In the genomic region with DNA sequence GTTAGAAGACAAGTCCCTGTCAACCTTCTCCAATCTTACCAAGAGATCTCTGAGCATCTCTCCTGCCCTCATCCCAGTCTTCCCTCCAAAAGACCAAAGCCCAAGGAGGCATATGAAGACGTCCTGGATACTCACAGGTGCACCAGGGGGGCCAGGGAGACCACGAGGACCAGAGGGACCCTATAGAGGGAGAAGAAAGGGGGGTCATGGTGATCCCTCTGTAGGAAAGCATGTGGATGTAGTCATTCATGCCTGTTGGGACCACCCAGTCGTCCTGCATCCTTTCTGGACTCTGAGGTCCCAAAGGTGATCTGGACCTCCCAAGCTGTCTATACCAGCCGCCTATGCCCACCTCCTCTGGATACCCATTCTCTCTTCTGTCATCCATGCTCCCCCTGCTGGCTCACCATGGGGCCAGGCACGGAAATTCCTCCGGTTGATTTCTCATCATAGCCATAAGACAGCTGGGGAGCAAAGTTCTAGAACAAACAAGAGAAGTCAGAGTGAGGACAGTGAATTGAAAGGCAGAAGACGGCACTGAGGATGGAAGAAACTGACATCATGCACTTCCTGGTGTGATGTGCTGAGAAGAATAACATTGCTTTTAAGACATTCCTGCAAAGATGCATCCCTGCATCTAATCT, we compare ENCODE assay signal across 9 cellular contexts. TPM values are rescaled to one million over a fixed set of nuclear protein-coding genes. Genes with fewer than 3 reads are reported as not detected.
DNase-seq lines count a peak whose midpoint lies in the region; ATAC-seq and TF ChIP-seq lines count a peak whose summit lies in the region.
"Had no signal": no experiment of that assay in that cellular context is flagged by ENCODE, and none has a peak within 500 bp of the region (broad histone marks: within the 10 kb centered on the region; RNA-seq: fewer than 3 reads in every experiment).

No MANE protein-coding gene starts in this region.

- peak; percentile 70 for TF ChIP-seq CTCF in AG09309 (IDR thresholded peaks at IDR 0.05; ENCODE audit: control insufficient read depth, insufficient read depth, low read depth, low read length, missing control alignments)
- peak; percentile 65 to 80 for TF ChIP-seq CTCF in GM23338 (conservative IDR thresholded peaks at IDR 0.05; ENCODE audit: low read depth in 2 of 2)
- TF ChIP-seq CTCF in gastroesophageal sphincter (IDR thresholded peaks at IDR 0.05) = peak in 3 of 4 experiments; percentile 69 to 83 (median 78)
- TF ChIP-seq CTCF in prostate gland (IDR thresholded peaks at IDR 0.05) = peak; percentile 28 to 81 (median 66)

- H3K9me3 Mint-ChIP-seq in GM23338 = no peaks in the 10 kb centered on the region
- no peaks in the 10 kb centered on the region for H3K9me3 Mint-ChIP-seq in activated T-cell treated with anti-CD3 and anti-CD28 coated beads, Interleukin-2, amount 50 U/mL, for 72 hours

- no peaks in the 10 kb centered on the region for H3K79me2 ChIP-seq in GM23338 (replicated peaks; ENCODE audit: insufficient read depth)

- peaks cover 14% of the 10 kb centered on the region; the same call in 2 of the 3 replicates for H3K36me3 Mint-ChIP-seq in GM23338 (ENCODE audit: low read depth)
- H3K36me3 Mint-ChIP-seq in activated T-cell treated with anti-CD3 and anti-CD28 coated beads, Interleukin-2, amount 50 U/mL, for 72 hours (ENCODE audit: insufficient read depth in 2 of 2) = no peaks in the 10 kb centered on the region

- H2AFZ ChIP-seq in GM23338 = no peak overlapping the region

- no peak for ATAC-seq in GM23338
- ATAC-seq in activated T-cell treated with anti-CD3 and anti-CD28 coated beads, Interleukin-2, amount 50 U/mL, for 72 hours (replicated peaks in 1 of 2) = no peak
- ATAC-seq in gastroesophageal sphincter = no peak
- no peak for ATAC-seq in HG03521 (IDR thresholded peaks at IDR 0.05; ENCODE audit: unreplicated experiment)

- H4K20me1 ChIP-seq in GM23338 (replicated peaks; ENCODE audit: insufficient read depth) = no peaks in the 10 kb centered on the region

- no peak overlapping the region for H3K27ac ChIP-seq in GM23338 (ENCODE audit: low read depth)
- H3K27ac ChIP-seq in gastroesophageal sphincter = peak overlapping the region; percentile 85 to 94 (median 90)
- H3K27ac ChIP-seq in prostate gland = peak overlapping the region in 1 of 2 donors; percentile 80

- no peak for DNase-seq in AG09309 (ENCODE audit: low read depth)
- DNase-seq in GM23338 (ENCODE audit: low spot score) = peak; percentile 72
- DNase-seq in OCI-M1 (lab: John Stamatoyannopoulos, UW) = peak; percentile 76
- DNase-seq in activated T-cell treated with anti-CD3 and anti-CD28 coated beads, Interleukin-2, amount 50 U/mL, for 72 hours = peak; percentile 71 to 75
- DNase-seq in prostate gland (ENCODE audit: low spot score) = peak; percentile 64
- DNase-seq in AG20443 (ENCODE audit: low spot score) = no peak

- H3K27me3 ChIP-seq in GM23338 (ENCODE audit: insufficient read depth) (peaks cover 22% of the 10 kb centered on the region), gastroesophageal sphincter (peaks cover 11% of the 10 kb centered on the region), prostate gland (replicated peaks; ENCODE audit: insufficient read depth) (no peaks in the 10 kb centered on the region)

- H3K4me2 ChIP-seq in GM23338 = no peak overlapping the region

- H3K4me3 ChIP-seq in AG09309 (ENCODE audit: control insufficient read depth, low read depth, low read length) = peak overlapping the region; percentile 97
- H3K4me3 ChIP-seq in GM23338 = no peak overlapping the region
- H3K4me3 ChIP-seq in gastroesophageal sphincter = no peak overlapping the region
- no peak overlapping the region for H3K4me3 ChIP-seq in prostate gland
- H3K4me3 ChIP-seq: HAP-1 had no signal

- 0% methylated on average over 1 of the region's 7 CpGs for WGBS in gastroesophageal sphincter (ENCODE audit: low coverage in 1 of 2), 2 donors
- WGBS in prostate gland = 22% methylated on average over 7 of the region's 7 CpGs

- intact Hi-C loops in prostate gland (cut with DNase I) = loop anchor here (2.0 kb wide), 1 partner anchor 31 kb away; a partner anchor contains a TSS

- H3K27ac Mint-ChIP-seq in GM23338 = no peak overlapping the region
- no peak overlapping the region for H3K27ac Mint-ChIP-seq in activated T-cell treated with anti-CD3 and anti-CD28 coated beads, Interleukin-2, amount 50 U/mL, for 72 hours

- H3K27me3 Mint-ChIP-seq in GM23338 (ENCODE audit: insufficient read depth, low read depth, poor library complexity) = peaks cover 30% of the 10 kb centered on the region
- H3K27me3 Mint-ChIP-seq in activated T-cell treated with anti-CD3 and anti-CD28 coated beads, Interleukin-2, amount 50 U/mL, for 72 hours (ENCODE audit: low read depth) = peaks cover 38% of the 10 kb centered on the region

- H3K9me2 ChIP-seq in GM23338 (ENCODE audit: insufficient read depth) = no peaks in the 10 kb centered on the region

- 0 out of 2 replicates have a peak, but pooled peaks cover 2% of the 10 kb centered on the region for H3F3A ChIP-seq in GM23338 (replicated peaks; ENCODE audit: low read depth)

- no peaks in the 10 kb centered on the region for H3K9me3 ChIP-seq in gastroesophageal sphincter
- H3K9me3 ChIP-seq in prostate gland = no peaks in the 10 kb centered on the region
- H3K9me3 ChIP-seq: HAP-1 had no signal

- H3K36me3 ChIP-seq in GM23338 (ENCODE audit: insufficient read depth) = no peaks in the 10 kb centered on the region
- H3K36me3 ChIP-seq in gastroesophageal sphincter = peaks cover 0 to 55% of the 10 kb centered on the region in 2 donors
- H3K36me3 ChIP-seq in prostate gland = peaks cover 0 to 6% of the 10 kb centered on the region in 2 donors
- H3K36me3 ChIP-seq: HAP-1 had no signal

- TF ChIP-seq EP300 in gastroesophageal sphincter (IDR thresholded peaks at IDR 0.05) = no peak

- H3K4me1 ChIP-seq in GM23338 (ENCODE audit: insufficient read depth) (peaks cover 9% of the 10 kb centered on the region; the same call in 1 of the 2 replicates), gastroesophageal sphincter (peaks cover 2 to 86% (median 24%) of the 10 kb centered on the region in 3 donors), prostate gland (replicated peaks) (no peaks in the 10 kb centered on the region)

- H3K4me1 Mint-ChIP-seq in GM23338 = peaks cover 18% of the 10 kb centered on the region
- H3K4me1 Mint-ChIP-seq in activated T-cell treated with anti-CD3 and anti-CD28 coated beads, Interleukin-2, amount 50 U/mL, for 72 hours (ENCODE audit: low read depth) = peaks cover 22% of the 10 kb centered on the region

- H3K4me3 Mint-ChIP-seq in GM23338 = peak overlapping the region; percentile 51
- H3K4me3 Mint-ChIP-seq in activated T-cell treated with anti-CD3 and anti-CD28 coated beads, Interleukin-2, amount 50 U/mL, for 72 hours = peak overlapping the region; percentile 5 to 16

- TF ChIP-seq POLR2A in gastroesophageal sphincter (IDR thresholded peaks at IDR 0.05) = no peak
- no peak for TF ChIP-seq POLR2A in prostate gland (IDR thresholded peaks at IDR 0.05)

TF ChIP-seq in GM23338, 12 proteins besides CTCF, POLR2A, EP300 and RAD21 (continues in another document):
- TF ChIP-seq ZNF114 (CRISPR knock-in tag; IDR thresholded peaks at IDR 0.05) = no peak
- TF ChIP-seq NANOG (IDR thresholded peaks at IDR 0.05; ENCODE audit: borderline replicate concordance) = no peak
- TF ChIP-seq CREB1 (CRISPR knock-in tag; IDR thresholded peaks at IDR 0.05; ENCODE audit: low read depth) = no peak
- TF ChIP-seq EZH2phosphoT487 (IDR thresholded peaks at IDR 0.05; ENCODE audit: unreplicated experiment) = no peak
- TF ChIP-seq, protein P1, sequence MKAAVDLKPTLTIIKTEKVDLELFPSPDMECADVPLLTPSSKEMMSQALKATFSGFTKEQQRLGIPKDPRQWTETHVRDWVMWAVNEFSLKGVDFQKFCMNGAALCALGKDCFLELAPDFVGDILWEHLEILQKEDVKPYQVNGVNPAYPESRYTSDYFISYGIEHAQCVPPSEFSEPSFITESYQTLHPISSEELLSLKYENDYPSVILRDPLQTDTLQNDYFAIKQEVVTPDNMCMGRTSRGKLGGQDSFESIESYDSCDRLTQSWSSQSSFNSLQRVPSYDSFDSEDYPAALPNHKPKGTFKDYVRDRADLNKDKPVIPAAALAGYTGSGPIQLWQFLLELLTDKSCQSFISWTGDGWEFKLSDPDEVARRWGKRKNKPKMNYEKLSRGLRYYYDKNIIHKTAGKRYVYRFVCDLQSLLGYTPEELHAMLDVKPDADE (IDR thresholded peaks at IDR 0.05) = no peak

RNA-seq across cellular contexts. Expression of a gene that starts 3.3 kb away (rescaled TPM):
- 27.9 and 34.3 TPM in 2 replicates for total RNA-seq in GM23338 (2014; rRNA removed; shearing (Covaris generic))
- polyA plus RNA-seq in GM23338 (2016; fragmentation: Nextera tagmentation; extraction: Ambion mirVana) = 21.2 and 22.4 TPM in 2 replicates
- total RNA-seq in activated T-cell treated with anti-CD3 and anti-CD28 coated beads, Interleukin-2, amount 50 U/mL, for 72 hours = 10 to 100 TPM in 1 of 2 donors, 1 to 10 TPM in 1; 9.8 to 10.3 TPM
- total RNA-seq in gastroesophageal sphincter (10 to 100 TPM; 14.6 to 92.9 (median 69.7) TPM), prostate gland (10 to 100 TPM; 21.5 to 81.0 TPM)

RNA-seq across cellular contexts. Expression of a gene that starts 32.3 kb away (rescaled TPM):
- total RNA-seq in GM23338 (2014; rRNA removed; shearing (Covaris generic)) = not detected in 2 replicates
- polyA plus RNA-seq in GM23338 (2016; fragmentation: Nextera tagmentation; extraction: Ambion mirVana) = 0.19 TPM in 1 of 2 replicates, not detected in the other
- 1 to 10 TPM; 1.7 to 2.3 TPM for total RNA-seq in activated T-cell treated with anti-CD3 and anti-CD28 coated beads, Interleukin-2, amount 50 U/mL, for 72 hours
- total RNA-seq in gastroesophageal sphincter (100 to 1,000 TPM in 2 of 4 donors, 10 to 100 TPM in 2; 58.1 to 145 (median 93.4) TPM), prostate gland (10 to 100 TPM; 13.9 to 19.4 TPM)

RNA-seq across cellular contexts. Expression of a gene that starts 47.7 kb away (rescaled TPM):
- 10.1 and 10.5 TPM in 2 replicates for total RNA-seq in GM23338 (2014; rRNA removed; shearing (Covaris generic))
- 1.9 and 2.1 TPM in 2 replicates for polyA plus RNA-seq in GM23338 (2016; fragmentation: Nextera tagmentation; extraction: Ambion mirVana)
- 100 to 1,000 TPM; 111 to 128 TPM for total RNA-seq in activated T-cell treated with anti-CD3 and anti-CD28 coated beads, Interleukin-2, amount 50 U/mL, for 72 hours
- total RNA-seq in gastroesophageal sphincter (10 to 100 TPM; 23.3 to 38.1 (median 30.8) TPM), prostate gland (10 to 100 TPM; 36.2 to 79.7 TPM)

Comparison
In these comparisons a context has a peak if more than half of its experiments do, and no peak if none do; other contexts are left out.
1. DNase-seq: peak in GM23338 (single experiment), OCI-M1 (single experiment), activated T-cell treated with anti-CD3 and anti-CD28 coated beads, Interleukin-2, amount 50 U/mL, for 72 hours (2 of 2) and prostate gland (single experiment); none in AG09309 (single experiment) and AG20443 (single experiment).
2. RNA of a gene that starts 32.3 kb away (total RNA-seq): 58.1 to 145 TPM in gastroesophageal sphincter and 13.9 to 19.4 TPM in prostate gland; 1.7 to 2.3 TPM in activated T-cell treated with anti-CD3 and anti-CD28 coated beads, Interleukin-2, amount 50 U/mL, for 72 hours and not detected in GM23338; every median in the first group is over 4 times any median in the second.
3. Peak in every context shown above with its lines, with median percentiles within 50 percentile points of each other: CTCF ChIP-seq.